Comparison of ENCODE assay signal across 30 cellular contexts in the genomic region with DNA sequence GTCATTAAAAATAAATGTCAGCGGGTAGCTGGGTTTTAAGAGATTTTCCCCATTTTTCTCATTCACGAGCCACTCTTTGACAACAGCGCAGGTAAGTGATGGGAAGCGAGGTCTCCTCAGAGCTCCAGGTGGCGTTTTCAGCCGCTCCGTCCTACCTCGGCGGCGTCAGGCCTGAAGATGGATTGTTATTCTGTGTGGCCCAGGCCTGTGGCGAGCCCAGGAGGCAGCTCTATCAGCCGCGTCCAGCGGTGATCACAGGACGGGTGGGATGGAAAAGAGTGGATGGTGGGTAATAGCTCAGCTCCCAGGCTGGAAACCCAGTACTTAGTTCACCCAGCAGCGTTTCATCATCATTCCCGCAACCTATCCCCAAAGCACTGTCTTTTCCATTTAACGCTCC.
"Had no signal": no experiment of that assay in that cellular context is flagged by ENCODE, and none has a peak within 500 bp of the region (broad histone marks: within the 10 kb centered on the region; RNA-seq: fewer than 3 reads in every experiment).

No MANE protein-coding gene starts in this region.

- H3K4me3 ChIP-seq: adrenal gland, body of pancreas, esophagus muscularis mucosa, gastrocnemius medialis had no signal

- H3K27ac ChIP-seq: adrenal gland, esophagus muscularis mucosa, foreskin keratinocyte, gastrocnemius medialis, WERI-Rb-1 had no signal

- H3K4me1 ChIP-seq: adrenal gland had no signal

- H3K36me3 ChIP-seq: adrenal gland, esophagus muscularis mucosa, gastrocnemius medialis, WERI-Rb-1 had no signal

- DNase-seq: activated B cell treated with CpG ODN at 0.5 μM for 24 hours; activated CD4-positive, alpha-beta T cell treated with anti-CD3 and anti-CD28 coated beads for 48 hours; activated CD4-positive, alpha-beta T cell treated with anti-CD3 and anti-CD28 coated beads, Interleukin-2, amount 50 U/mL, for 1 hour; activated CD4-positive, alpha-beta T cell treated with anti-CD3 and anti-CD28 coated beads, Interleukin-2, amount 50 U/mL, for 48 hours; activated CD8-positive, alpha-beta memory T cell treated with anti-CD3 and anti-CD28 coated beads for 24 hours; activated CD8-positive, alpha-beta memory T cell treated with anti-CD3 and anti-CD28 coated beads, Interleukin-2, amount 50 U/mL, for 4 hours; activated CD8-positive, alpha-beta T cell treated with anti-CD3 and anti-CD28 coated beads for 36 hours; activated effector memory CD4-positive, alpha-beta T cell treated with anti-CD3 and anti-CD28 coated beads, Interleukin-2, amount 50 U/mL, for 16 hours; activated naive CD4-positive, alpha-beta T cell treated with anti-CD3 and anti-CD28 coated beads for 36 hours; activated naive CD8-positive, alpha-beta T cell treated with anti-CD3 and anti-CD28 coated beads for 36 hours; activated naive CD8-positive, alpha-beta T cell treated with anti-CD3 and anti-CD28 coated beads, Interleukin-2, amount 50 U/mL, for 24 hours; activated T-cell treated with anti-CD3 and anti-CD28 coated beads, Interleukin-2, amount 50 U/mL, for 1 hour; activated T-cell treated with anti-CD3 and anti-CD28 coated beads, Interleukin-2, amount 50 U/mL, for 48 hours; adrenal gland; amygdala; aorta; body of pancreas; caudate nucleus; cortex of kidney; dermis blood vessel endothelial cell; effector CD4-positive, alpha-beta T cell; effector memory CD8-positive, alpha-beta T cell; erythroblast; foreskin keratinocyte; gastrocnemius medialis; T-cell; T1000; WERI-Rb-1 had no signal

- H3K9me3 ChIP-seq: adrenal gland, body of pancreas, esophagus muscularis mucosa, gastrocnemius medialis had no signal

- H3K27me3 ChIP-seq: adrenal gland, body of pancreas, esophagus muscularis mucosa, foreskin keratinocyte, gastrocnemius medialis had no signal

- ATAC-seq: activated CD4-positive, CD25-positive, alpha-beta regulatory T cell treated with anti-CD3 and anti-CD28 coated beads, Interleukin-2, amount 50 U/mL, for 24 hours; activated CD8-positive, alpha-beta T cell treated with anti-CD3 and anti-CD28 coated beads for 36 hours; activated naive CD8-positive, alpha-beta T cell treated with anti-CD3 and anti-CD28 coated beads, Interleukin-2, amount 50 U/mL, for 24 hours; effector memory CD8-positive, alpha-beta T cell; gastrocnemius medialis; T-cell had no signal
